Comparison of ENCODE assay signal across 9 cellular contexts in the genomic region with DNA sequence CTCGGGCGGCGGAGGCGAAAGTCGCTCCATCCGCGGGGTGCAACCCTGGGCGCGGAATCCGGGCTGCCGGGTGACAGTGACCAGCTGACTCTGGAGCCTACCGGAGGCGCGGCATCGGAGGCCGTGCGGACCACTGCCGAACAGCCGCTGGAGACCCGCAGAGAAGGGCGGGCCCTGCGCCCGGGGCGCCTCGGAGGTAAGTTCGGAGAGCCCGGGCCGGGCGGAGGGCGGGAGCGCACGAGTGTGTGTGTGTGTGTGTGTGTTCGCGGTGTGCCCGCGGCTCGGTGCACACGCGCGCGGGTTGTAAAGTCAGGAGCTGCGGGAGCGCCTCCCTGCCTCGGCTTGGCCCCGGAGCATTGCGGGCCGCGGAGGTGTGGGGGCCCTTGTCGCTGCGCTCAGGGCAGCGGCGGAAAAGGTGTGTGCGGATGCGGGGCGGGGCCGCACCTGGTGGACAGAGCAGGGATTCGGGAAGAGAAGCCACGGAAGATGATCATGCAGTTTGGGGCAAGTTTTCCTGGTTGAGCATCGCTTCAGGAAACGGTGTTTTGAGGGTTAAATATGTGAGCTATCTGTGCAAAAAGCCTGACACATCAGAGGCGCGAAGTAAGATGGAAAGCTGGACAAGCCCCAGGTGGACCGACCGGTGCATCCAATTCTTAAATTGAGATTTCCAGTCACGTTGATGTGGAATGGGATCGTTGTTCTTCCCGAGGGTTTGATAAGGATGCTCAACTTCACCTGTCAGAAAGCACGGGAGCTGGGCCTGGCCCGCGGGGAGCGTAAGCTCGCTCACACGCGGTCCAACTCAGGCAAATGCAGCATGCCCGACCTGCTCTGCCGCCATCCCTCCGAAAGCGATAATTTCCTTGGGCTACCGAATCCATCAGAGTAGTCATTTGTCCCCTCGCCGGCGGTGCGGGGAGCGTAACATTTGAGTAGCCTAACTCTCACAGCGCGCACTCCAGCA. TPM values are rescaled to one million over a fixed set of nuclear protein-coding genes. Genes with fewer than 3 reads are reported as not detected.
DNase-seq lines count a peak whose midpoint lies in the region; ATAC-seq and TF ChIP-seq lines count a peak whose summit lies in the region.
"Had no signal": no experiment of that assay in that cellular context is flagged by ENCODE, and none has a peak within 500 bp of the region (broad histone marks: within the 10 kb centered on the region; RNA-seq: fewer than 3 reads in every experiment).

No MANE protein-coding gene starts in this region.

- intact Hi-C loops in A673 (cut with micrococcal nuclease; ENCODE audit: unreplicated experiment) (no loop called here), Caco-2 (cut with micrococcal nuclease; ENCODE audit: unreplicated experiment) (no loop called here)

- H3K9me3 Mint-ChIP-seq in HFFc6 (no peaks in the 10 kb centered on the region), mesothelial cell of epicardium (no peaks in the 10 kb centered on the region), Caco-2 (ENCODE audit: unreplicated experiment) (no peaks in the 10 kb centered on the region)

- no peaks in the 10 kb centered on the region for H3K9me3 ChIP-seq in A673 (ENCODE audit: low read depth, low read length, poor library complexity, severe bottlenecking)
- no peaks in the 10 kb centered on the region for H3K9me3 ChIP-seq in duodenal mucosa (ENCODE audit: control insufficient read depth in 1 of 2, low read length in 2 of 2)
- no peaks in the 10 kb centered on the region for H3K9me3 ChIP-seq in Caco-2

- H3K27ac Mint-ChIP-seq in HFFc6 (no peak overlapping the region), mesothelial cell of epicardium (no peak overlapping the region), Caco-2 (ENCODE audit: unreplicated experiment) (no peak overlapping the region)

- no TSS peak for BruUV-seq in A673 (replicated peaks; lab: Mats Ljungman, UMichigan)
- BruUV-seq in Caco-2 (replicated peaks; lab: Mats Ljungman, UMichigan): no TSS peak

- H3K4me1 ChIP-seq in A673 (ENCODE audit: insufficient read depth, low read length, poor library complexity, severe bottlenecking) (peaks cover 11% of the 10 kb centered on the region), duodenal mucosa (ENCODE audit: control insufficient read depth in 1 of 2, insufficient read depth in 2 of 2, low read length in 2 of 2) (no peaks in the 10 kb centered on the region), Caco-2 (no peaks in the 10 kb centered on the region)

- H3K9ac ChIP-seq in duodenal mucosa (ENCODE audit: low read depth in 1 of 2, low read length in 2 of 2): no peak overlapping the region

- H3K4me3 Mint-ChIP-seq in HFFc6: peak overlapping the region; percentile 49
- H3K4me3 Mint-ChIP-seq in mesothelial cell of epicardium: peak overlapping the region; percentile 58
- H3K4me3 Mint-ChIP-seq in Caco-2 (ENCODE audit: unreplicated experiment): no peak overlapping the region

- peaks cover 63% of the 10 kb centered on the region for H3K27me3 ChIP-seq in A673 (replicated peaks; ENCODE audit: insufficient read depth, low read depth, low read length, poor library complexity)
- H3K27me3 ChIP-seq in duodenal mucosa (ENCODE audit: control insufficient read depth in 1 of 2, insufficient read depth in 2 of 2, low read length in 2 of 2): peaks cover 45 to 51% of the 10 kb centered on the region in 2 donors
- no peaks in the 10 kb centered on the region for H3K27me3 ChIP-seq in Caco-2 (replicated peaks; ENCODE audit: control insufficient read depth, insufficient read depth, low read length)

- CTCF ChIA-PET in A673 (lab: Charles Lee) (no interaction called here), Caco-2 (lab: Charles Lee) (no interaction called here)

- H3K4me1 Mint-ChIP-seq in HFFc6 (ENCODE audit: low read depth): peaks cover 5% of the 10 kb centered on the region
- peaks cover 17% of the 10 kb centered on the region for H3K4me1 Mint-ChIP-seq in mesothelial cell of epicardium
- no peaks in the 10 kb centered on the region for H3K4me1 Mint-ChIP-seq in Caco-2 (ENCODE audit: low read depth, unreplicated experiment)

- H3K27ac ChIP-seq in A673 (ENCODE audit: low read depth, low read length, poor library complexity, severe bottlenecking) (no peak overlapping the region), duodenal mucosa (ENCODE audit: low read depth, low read length) (no peak overlapping the region)

- POLR2A ChIA-PET in A673 (lab: Charles Lee; ENCODE audit: low non-redundant PET) (no interaction called here), Caco-2 (lab: Charles Lee) (no interaction called here)

- H3K36me3 Mint-ChIP-seq in HFFc6 (ENCODE audit: low read depth) (no peaks in the 10 kb centered on the region), mesothelial cell of epicardium (no peaks in the 10 kb centered on the region), Caco-2 (ENCODE audit: insufficient read depth, unreplicated experiment) (no peaks in the 10 kb centered on the region)

- no peak for ATAC-seq in HG03039 (IDR thresholded peaks at IDR 0.05; ENCODE audit: unreplicated experiment)

- H3K27me3 Mint-ChIP-seq in HFFc6 (ENCODE audit: insufficient read depth) (peaks cover 38% of the 10 kb centered on the region), mesothelial cell of epicardium (ENCODE audit: low read depth) (peaks cover 91% of the 10 kb centered on the region), Caco-2 (ENCODE audit: insufficient read depth, unreplicated experiment) (peaks cover 17% of the 10 kb centered on the region)

- H3K36me3 ChIP-seq in A673 (ENCODE audit: insufficient read depth, low read length, poor library complexity, severe bottlenecking) (no peaks in the 10 kb centered on the region), duodenal mucosa (ENCODE audit: control insufficient read depth in 1 of 2, insufficient read depth in 2 of 2, low read length in 2 of 2) (no peaks in the 10 kb centered on the region), Caco-2 (ENCODE audit: control insufficient read depth, insufficient read depth, low read length) (no peaks in the 10 kb centered on the region)

- H3K4me3 ChIP-seq in A673 (ENCODE audit: low read depth, low read length, poor library complexity, severe bottlenecking) (peak overlapping the region; percentile 50), duodenal mucosa (ENCODE audit: low read depth in 1 of 2, low read length in 2 of 2) (peak overlapping the region; percentile 7 to 48), Caco-2 (ENCODE audit: low read depth, low read length) (no peak overlapping the region)

- TF ChIP-seq CTCF in A673 (conservative IDR thresholded peaks at IDR 0.05; ENCODE audit: low read depth, low read length) (no peak), HFFc6 (IDR thresholded peaks at IDR 0.05) (no peak; the same call in 1 of the 2 replicates), mesothelial cell of epicardium (IDR thresholded peaks at IDR 0.05; ENCODE audit: unreplicated experiment) (no peak), Caco-2 (IDR thresholded peaks at IDR 0.05; ENCODE audit: insufficient read depth in 1 of 2, low read depth in 1 of 2, low read length in 1 of 2, severe bottlenecking in 1 of 2, unreplicated experiment in 1 of 2) (no peak)

- DNase-seq in A673 (ENCODE audit: low spot score) (peak; percentile 9), HFFc6 (no peak), mesothelial cell of epicardium (ENCODE audit: low spot score in 2 of 2, unreplicated experiment in 2 of 2) (peak in 1 of 2 experiments; percentile 54), dermis blood vessel endothelial cell (no peak), Caco-2 (no peak), NCI-H1694 (lab: John Stamatoyannopoulos, UW) (no peak)
- DNase-seq: SHP77 treated with DMSO at 0.1 percent for 48 hours had no signal

RNA-seq across cellular contexts. Expression of a gene that starts 0.5 kb away (rescaled TPM):
- 1.2 and 1.6 TPM in 2 replicates for total RNA-seq in A673 (2021)
- total RNA-seq in HFFc6 (2021; fragmentation: NEBNext Ultra II Directional; extraction: Animal tissue kit (Norgen Biotek cat#: 25700)): under 1 TPM; 0.35 to 0.62 (median 0.52) TPM
- 2.2 to 2.6 TPM (median 2.4 TPM) in 3 replicates for total RNA-seq in mesothelial cell of epicardium
- total RNA-seq in dermis blood vessel endothelial cell: 0.47 and 0.51 TPM in 2 replicates
- 0.34 and 0.49 TPM in 2 replicates for total RNA-seq in Caco-2 (2022)
